17 cellular contexts compared by ENCODE assay signal in genomic region chr5:134468921-134469400, GRCh38. TPM values are rescaled to one million over a fixed set of nuclear protein-coding genes. Genes with fewer than 3 reads are reported as not detected.
DNase-seq lines count a peak whose midpoint lies in the region; ATAC-seq lines count a peak whose summit lies in the region.
"Had no signal": no experiment of that assay in that cellular context is flagged by ENCODE, and none has a peak within 500 bp of the region (broad histone marks: within the 10 kb centered on the region; RNA-seq: fewer than 3 reads in every experiment).

No MANE protein-coding gene starts in this region.

- H3K27ac Mint-ChIP-seq in T-helper 2 cell treated with Interferon-gamma antibody and Interleukin-4, amounts not matched to agents 5 μg/mL and 100 μg/mL, for 36 hours = peak overlapping the region; percentile 43
- peak overlapping the region; percentile 29 for H3K27ac Mint-ChIP-seq in central memory CD8-positive, alpha-beta T cell (ENCODE audit: low read depth)

- ATAC-seq in central memory CD8-positive, alpha-beta T cell (replicated peaks; ENCODE audit: extremely low read depth, poor library complexity, severe bottlenecking) = no peak
- ATAC-seq in sciatic nerve = no peak
- no peak for ATAC-seq in GM18873 (IDR thresholded peaks at IDR 0.05; ENCODE audit: low FRiP score, unreplicated experiment)

- intact Hi-C loops in sciatic nerve (cut with DNase I) = no loop called here

- H3K4me1 Mint-ChIP-seq in T-helper 2 cell treated with Interferon-gamma antibody and Interleukin-4, amounts not matched to agents 5 μg/mL and 100 μg/mL, for 36 hours (ENCODE audit: low read depth) = peaks cover 8% of the 10 kb centered on the region
- H3K4me1 Mint-ChIP-seq in central memory CD8-positive, alpha-beta T cell = peaks cover 5% of the 10 kb centered on the region

- H3K4me3 Mint-ChIP-seq in T-helper 2 cell treated with Interferon-gamma antibody and Interleukin-4, amounts not matched to agents 5 μg/mL and 100 μg/mL, for 36 hours = no peak overlapping the region
- H3K4me3 Mint-ChIP-seq in central memory CD8-positive, alpha-beta T cell = no peak overlapping the region

- peaks cover 10% of the 10 kb centered on the region for H3K9me3 Mint-ChIP-seq in T-helper 2 cell treated with Interferon-gamma antibody and Interleukin-4, amounts not matched to agents 5 μg/mL and 100 μg/mL, for 36 hours
- H3K9me3 Mint-ChIP-seq in central memory CD8-positive, alpha-beta T cell = no peaks in the 10 kb centered on the region

- no peaks in the 10 kb centered on the region for H3K27me3 Mint-ChIP-seq in T-helper 2 cell treated with Interferon-gamma antibody and Interleukin-4, amounts not matched to agents 5 μg/mL and 100 μg/mL, for 36 hours (ENCODE audit: low read depth)
- no peaks in the 10 kb centered on the region for H3K27me3 Mint-ChIP-seq in central memory CD8-positive, alpha-beta T cell

- H3K36me3 Mint-ChIP-seq in T-helper 2 cell treated with Interferon-gamma antibody and Interleukin-4, amounts not matched to agents 5 μg/mL and 100 μg/mL, for 36 hours (ENCODE audit: low read depth) = no peaks in the 10 kb centered on the region
- H3K36me3 Mint-ChIP-seq in central memory CD8-positive, alpha-beta T cell (ENCODE audit: insufficient read depth) = no peaks in the 10 kb centered on the region

- DNase-seq in T-helper 2 cell treated with Interferon-gamma antibody and Interleukin-4, amounts not matched to agents 5 μg/mL and 100 μg/mL, for 36 hours (ENCODE audit: low spot score) = no peak
- no peak for DNase-seq in T-helper 2 cell
- peak; percentile 52 for DNase-seq in M059J (ENCODE audit: low read depth)
- DNase-seq in central memory CD8-positive, alpha-beta T cell (ENCODE audit: low spot score in 2 of 2) = no peak
- peak; percentile 4 for DNase-seq in sciatic nerve (ENCODE audit: low spot score)
- no peak for DNase-seq in DMS53 treated with DMSO at 0.1 percent for 48 hours (lab: John Stamatoyannopoulos, UW; ENCODE audit: unreplicated experiment)
- no peak for DNase-seq in activated naive CD4-positive, alpha-beta T cell treated with anti-CD3 and anti-CD28 coated beads, Interleukin-2, amount 50 U/mL, for 16 hours
- DNase-seq: GDM1, KG1, MM.1S, NCI-H1092 treated with DMSO at 0.1 percent for 48 hours, NCI-H1694, NCI-H2107, NCI-H2227 treated with DMSO at 0.1 percent for 48 hours, NCI-H524, SIG-M5 had no signal

RNA-seq across cellular contexts. Expression of gene JADE2, which starts 56.5 kb away (rescaled TPM):
- total RNA-seq in M059J (2014; rRNA removed; shearing (Covaris generic)) = 19.8 and 34.4 TPM in 2 replicates
- total RNA-seq in sciatic nerve = 55.0 TPM

RNA-seq across cellular contexts. Expression of gene CDKN2AIPNL, which starts 57.3 kb away (rescaled TPM):
- total RNA-seq in M059J (2014; rRNA removed; shearing (Covaris generic)) = 29.9 and 37.1 TPM in 2 replicates
- 12.4 TPM for total RNA-seq in sciatic nerve

Comparison
In these comparisons a context has a peak if more than half of its experiments do, and no peak if none do; other contexts are left out.
1. DNase-seq: peak in M059J (single experiment) and sciatic nerve (single experiment); none in T-helper 2 cell treated with Interferon-gamma antibody and Interleukin-4, amounts not matched to agents 5 μg/mL and 100 μg/mL, for 36 hours (single experiment), T-helper 2 cell (0 of 5), central memory CD8-positive, alpha-beta T cell (0 of 2), DMS53 treated with DMSO at 0.1 percent for 48 hours (single experiment) and activated naive CD4-positive, alpha-beta T cell treated with anti-CD3 and anti-CD28 coated beads, Interleukin-2, amount 50 U/mL, for 16 hours (single experiment).